ENCODE assay signal across 16 cellular contexts in genomic region chr13:75724742-75725504, GRCh38.
DNase-seq lines count a peak whose midpoint lies in the region; ATAC-seq lines count a peak whose summit lies in the region.
"Had no signal": no experiment of that assay in that cellular context is flagged by ENCODE, and none has a peak within 500 bp of the region (broad histone marks: within the 10 kb centered on the region; RNA-seq: fewer than 3 reads in every experiment).

No MANE protein-coding gene starts in this region.

- H3K79me1 ChIP-seq in mesendoderm (ENCODE audit: low read length): no peaks in the 10 kb centered on the region

- ATAC-seq in T-helper 17 cell: no peak

- H3K4me1 Mint-ChIP-seq in T-helper 17 cell: peaks cover 3% of the 10 kb centered on the region
- H3K4me1 Mint-ChIP-seq in activated naive CD4-positive, alpha-beta T cell treated with anti-CD3 and anti-CD28 coated beads for 36 hours (ENCODE audit: low read depth): no peaks in the 10 kb centered on the region
- H3K4me1 Mint-ChIP-seq in activated naive CD4-positive, alpha-beta T cell treated with anti-CD3 and anti-CD28 coated beads, Interleukin-2, amount 10 ng/mL, durations not matched to agents 7 days and 5 days: no peaks in the 10 kb centered on the region

- no peak overlapping the region for H2BK5ac ChIP-seq in mesendoderm (ENCODE audit: low read length)

- H3K36me3 ChIP-seq in ACC112 (ENCODE audit: insufficient read depth, low read length) (peaks cover 13% of the 10 kb centered on the region), Karpas-422 (ENCODE audit: insufficient read depth, low read length) (no peaks in the 10 kb centered on the region), mesendoderm (ENCODE audit: control insufficient read depth, insufficient read depth, low read length) (no peaks in the 10 kb centered on the region), SJCRH30 (no peaks in the 10 kb centered on the region)
- H3K36me3 ChIP-seq: ascending aorta, left ventricle myocardium inferior, neutrophil had no signal

- no peaks in the 10 kb centered on the region for H3K27me3 Mint-ChIP-seq in T-helper 17 cell
- no peaks in the 10 kb centered on the region for H3K27me3 Mint-ChIP-seq in activated naive CD4-positive, alpha-beta T cell treated with anti-CD3 and anti-CD28 coated beads for 36 hours (ENCODE audit: low read depth)
- no peaks in the 10 kb centered on the region for H3K27me3 Mint-ChIP-seq in activated naive CD4-positive, alpha-beta T cell treated with anti-CD3 and anti-CD28 coated beads, Interleukin-2, amount 10 ng/mL, durations not matched to agents 7 days and 5 days

- CTCF ChIA-PET in activated naive CD4-positive, alpha-beta T cell treated with anti-CD3 and anti-CD28 coated beads for 36 hours (lab: Charles Lee): interaction anchor here (1.2 kb wide), 1 partner anchor 29 kb away, joined by 5 read pairs; no protein-coding TSS in a partner anchor
- CTCF ChIA-PET in activated naive CD4-positive, alpha-beta T cell treated with anti-CD3 and anti-CD28 coated beads, Interleukin-2, amount 10 ng/mL, durations not matched to agents 7 days and 5 days (lab: Charles Lee): no interaction called here

- intact Hi-C loops in activated naive CD4-positive, alpha-beta T cell treated with anti-CD3 and anti-CD28 coated beads for 36 hours (cut with micrococcal nuclease): no loop called here

- H3K56ac ChIP-seq in mesendoderm (ENCODE audit: low read length): no peak overlapping the region

- H3K36me3 Mint-ChIP-seq in T-helper 17 cell (ENCODE audit: low read depth): no peaks in the 10 kb centered on the region
- peaks cover 1% of the 10 kb centered on the region for H3K36me3 Mint-ChIP-seq in activated naive CD4-positive, alpha-beta T cell treated with anti-CD3 and anti-CD28 coated beads for 36 hours (ENCODE audit: low read depth)
- H3K36me3 Mint-ChIP-seq in activated naive CD4-positive, alpha-beta T cell treated with anti-CD3 and anti-CD28 coated beads, Interleukin-2, amount 10 ng/mL, durations not matched to agents 7 days and 5 days: peaks cover 1% of the 10 kb centered on the region

- H3K9me3 ChIP-seq in Karpas-422 (ENCODE audit: low read length) (no peaks in the 10 kb centered on the region), T-helper 17 cell (ENCODE audit: control insufficient read depth, low read length, poor library complexity, severe bottlenecking) (no peaks in the 10 kb centered on the region), SJCRH30 (replicated peaks) (no peaks in the 10 kb centered on the region)
- H3K9me3 ChIP-seq: ascending aorta, left ventricle myocardium inferior, neutrophil had no signal

- no peak overlapping the region for H2AK5ac ChIP-seq in mesendoderm (ENCODE audit: low read length)

- H3K27me3 ChIP-seq in ACC112 (ENCODE audit: insufficient read depth, low read length) (no peaks in the 10 kb centered on the region), Karpas-422 (ENCODE audit: low read length) (no peaks in the 10 kb centered on the region), mesendoderm (ENCODE audit: insufficient read depth, low read length, poor library complexity) (no peaks in the 10 kb centered on the region), SJCRH30 (no peaks in the 10 kb centered on the region)
- H3K27me3 ChIP-seq: ascending aorta, neutrophil had no signal

- no peak overlapping the region for H2BK15ac ChIP-seq in mesendoderm (replicated peaks; ENCODE audit: low read depth)

- H2AFZ ChIP-seq in ACC112 (ENCODE audit: low read length, unreplicated experiment) (no peak overlapping the region), Karpas-422 (ENCODE audit: low read length) (no peak overlapping the region)

- H3K23ac ChIP-seq in mesendoderm (ENCODE audit: low read length): no peak overlapping the region

- H3K4ac ChIP-seq in mesendoderm (ENCODE audit: low read depth, low read length): no peak overlapping the region

- no peak overlapping the region for H4K5ac ChIP-seq in mesendoderm (ENCODE audit: low read length)

- H4K8ac ChIP-seq in mesendoderm (ENCODE audit: low read depth, low read length): no peak overlapping the region

- H3K4me2 ChIP-seq in Karpas-422 (ENCODE audit: low read depth, low read length, poor library complexity, severe bottlenecking) (no peak overlapping the region), mesendoderm (ENCODE audit: low read length) (no peak overlapping the region)

- peaks cover 3% of the 10 kb centered on the region for H3K9me3 Mint-ChIP-seq in activated naive CD4-positive, alpha-beta T cell treated with anti-CD3 and anti-CD28 coated beads for 36 hours
- H3K9me3 Mint-ChIP-seq in activated naive CD4-positive, alpha-beta T cell treated with anti-CD3 and anti-CD28 coated beads, Interleukin-2, amount 10 ng/mL, durations not matched to agents 7 days and 5 days: no peaks in the 10 kb centered on the region

- H3K18ac ChIP-seq in mesendoderm (ENCODE audit: low read length): no peak overlapping the region

- no peak overlapping the region for H3K9ac ChIP-seq in Karpas-422 (ENCODE audit: low read length)
- H3K9ac ChIP-seq in mesendoderm (ENCODE audit: low read length): no peak overlapping the region

- H3K4me3 Mint-ChIP-seq in T-helper 17 cell: no peak overlapping the region
- no peak overlapping the region for H3K4me3 Mint-ChIP-seq in activated naive CD4-positive, alpha-beta T cell treated with anti-CD3 and anti-CD28 coated beads for 36 hours
- H3K4me3 Mint-ChIP-seq in activated naive CD4-positive, alpha-beta T cell treated with anti-CD3 and anti-CD28 coated beads, Interleukin-2, amount 10 ng/mL, durations not matched to agents 7 days and 5 days: no peak overlapping the region
- H3K4me3 Mint-ChIP-seq: H9 had no signal

- no peaks in the 10 kb centered on the region for H3K9me2 ChIP-seq in Karpas-422 (replicated peaks; ENCODE audit: insufficient read depth, low read length)

- H3K4me1 ChIP-seq in ACC112 (ENCODE audit: control insufficient read depth, insufficient read depth, low read length, unreplicated experiment) (peaks cover 30% of the 10 kb centered on the region), Karpas-422 (ENCODE audit: low read length) (no peaks in the 10 kb centered on the region), mesendoderm (ENCODE audit: control insufficient read depth, low read depth, low read length) (no peaks in the 10 kb centered on the region), SJCRH30 (no peaks in the 10 kb centered on the region)

- peak overlapping the region; percentile 21; the same call in 1 of the 2 replicates for H3K27ac ChIP-seq in ACC112 (ENCODE audit: low read depth, low read length)
- no peak overlapping the region for H3K27ac ChIP-seq in Karpas-422 (ENCODE audit: low read length)
- H3K27ac ChIP-seq in mesendoderm (ENCODE audit: low read depth, low read length): no peak overlapping the region
- H3K27ac ChIP-seq in SJCRH30: no peak overlapping the region
- H3K27ac ChIP-seq: ascending aorta, left ventricle myocardium inferior, neutrophil had no signal

- H3K79me2 ChIP-seq in ACC112 (ENCODE audit: control insufficient read depth, insufficient read depth, low read length, unreplicated experiment) (peaks cover 31% of the 10 kb centered on the region), Karpas-422 (ENCODE audit: low read length) (no peaks in the 10 kb centered on the region), mesendoderm (ENCODE audit: control insufficient read depth, insufficient read depth, low read length) (no peaks in the 10 kb centered on the region)

- no peak overlapping the region for H3K4me3 ChIP-seq in ACC112 (ENCODE audit: low read depth, low read length)
- H3K4me3 ChIP-seq in Karpas-422 (ENCODE audit: low read length): no peak overlapping the region
- no peak overlapping the region for H3K4me3 ChIP-seq in mesendoderm (ENCODE audit: low read length)
- no peak overlapping the region for H3K4me3 ChIP-seq in SJCRH30
- H3K4me3 ChIP-seq: left ventricle myocardium inferior had no signal

- peak; percentile 19 for DNase-seq in Karpas-422
- peak; percentile 27 for DNase-seq in SW480 (ENCODE audit: low spot score)
- DNase-seq in mesendoderm: peak; percentile 17
- DNase-seq in T-helper 17 cell: no peak
- no peak for DNase-seq in activated naive CD4-positive, alpha-beta T cell treated with anti-CD3 and anti-CD28 coated beads for 36 hours
- DNase-seq in SJCRH30: no peak
- DNase-seq in activated naive CD4-positive, alpha-beta T cell treated with anti-CD3 and anti-CD28 coated beads, Interleukin-2, amount 10 ng/mL, durations not matched to agents 7 days and 5 days: no peak
- DNase-seq: activated CD4-positive, alpha-beta T cell treated with anti-CD3 and anti-CD28 coated beads for 1 hour; activated T-cell treated with anti-CD3 and anti-CD28 coated beads, Interleukin-2, amount 50 U/mL, for 1 hour; H9; head of caudate nucleus; left ventricle myocardium inferior; NCI-H526 treated with DMSO at 0.1 percent for 48 hours had no signal

- H2BK120ac ChIP-seq in mesendoderm (ENCODE audit: low read depth, low read length): no peak overlapping the region

- WGBS in mesendoderm (ENCODE audit: extremely low coverage, insufficient coverage, low lambda C conversion rate): no CpG with 5 or more reads among the region's 3 CpGs

- no peak overlapping the region for H3K27ac Mint-ChIP-seq in T-helper 17 cell
- no peak overlapping the region for H3K27ac Mint-ChIP-seq in activated naive CD4-positive, alpha-beta T cell treated with anti-CD3 and anti-CD28 coated beads for 36 hours
- no peak overlapping the region for H3K27ac Mint-ChIP-seq in activated naive CD4-positive, alpha-beta T cell treated with anti-CD3 and anti-CD28 coated beads, Interleukin-2, amount 10 ng/mL, durations not matched to agents 7 days and 5 days

- H4K20me1 ChIP-seq in Karpas-422 (ENCODE audit: insufficient read depth, low read depth, low read length): no peaks in the 10 kb centered on the region

Comparison
In these comparisons a context has a peak if more than half of its experiments do, and no peak if none do; other contexts are left out.
1. DNase-seq: peak in Karpas-422 (single experiment), SW480 (single experiment) and mesendoderm (single experiment); none in T-helper 17 cell (0 of 3), activated naive CD4-positive, alpha-beta T cell treated with anti-CD3 and anti-CD28 coated beads for 36 hours (single experiment), SJCRH30 (0 of 2) and activated naive CD4-positive, alpha-beta T cell treated with anti-CD3 and anti-CD28 coated beads, Interleukin-2, amount 10 ng/mL, durations not matched to agents 7 days and 5 days (single experiment).